Comparison of ENCODE assay signal across 19 cellular contexts in the genomic region with DNA sequence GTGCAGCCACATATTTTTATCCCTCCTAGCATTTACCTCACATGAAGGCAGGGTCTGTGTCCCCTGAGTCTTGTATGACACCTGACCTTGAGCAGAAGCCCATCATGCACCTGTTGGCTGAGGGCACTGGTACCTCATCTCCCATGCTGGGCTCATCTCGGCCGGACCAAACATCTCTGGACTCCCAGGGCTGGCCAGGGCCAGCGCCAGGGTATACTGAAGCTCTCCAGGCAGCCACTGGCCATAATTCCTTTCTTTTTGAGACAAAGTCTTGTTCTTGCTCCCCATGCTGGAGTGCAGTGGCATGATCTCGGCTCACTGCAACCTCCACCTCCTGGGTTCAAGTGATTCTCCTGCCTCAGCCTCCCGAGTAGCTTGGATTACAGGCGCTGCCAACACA.
"Had no signal": no experiment of that assay in that cellular context is flagged by ENCODE, and none has a peak within 500 bp of the region (broad histone marks: within the 10 kb centered on the region; RNA-seq: fewer than 3 reads in every experiment).

No MANE protein-coding gene starts in this region.

- H3K36me3 Mint-ChIP-seq: type B pancreatic cell had no signal

- H3K27me3 ChIP-seq: esophagus squamous epithelium, hepatocyte had no signal

- DNase-seq: activated CD4-positive, alpha-beta T cell treated with anti-CD3 and anti-CD28 coated beads, Interleukin-2, amount 10 ng/mL, durations not matched to agents 7 days and 5 days; activated CD8-positive, alpha-beta memory T cell treated with anti-CD3 and anti-CD28 coated beads for 24 hours; activated CD8-positive, alpha-beta memory T cell treated with anti-CD3 and anti-CD28 coated beads, Interleukin-2, amount 50 U/mL, for 48 hours; activated effector memory CD4-positive, alpha-beta T cell treated with Interleukin-2 at 50 U/mL for 16 hours; activated T-cell treated with anti-CD3 and anti-CD28 coated beads, Interleukin-2, amount 50 U/mL, for 48 hours; effector memory CD8-positive, alpha-beta T cell; esophagus squamous epithelium; left cardiac atrium; nucleus accumbens; posterior cingulate gyrus; stimulated activated CD8-positive, alpha-beta memory T cell treated with anti-CD3 and anti-CD28 coated beads, Interleukin-4, amount 100 ng/mL, for 48 hours; stimulated activated naive CD8-positive, alpha-beta T cell treated with anti-CD3 and anti-CD28 coated beads, Interleukin-15, Interleukin-2, amounts not matched to agents 100 U/mL and 50 U/mL, for 24 hours; T-helper 1 cell had no signal

- H3K9me3 Mint-ChIP-seq: natural killer cell treated with Interleukin-12 subunit alpha and Interleukin-12 subunit beta and Interleukin-15 and Interleukin-18, amount 100 ng/mL, for 72 hours; type B pancreatic cell had no signal

- H3K4me3 Mint-ChIP-seq: activated CD4-positive, alpha-beta T cell treated with anti-CD3 and anti-CD28 coated beads, Interleukin-2, amount 10 ng/mL, durations not matched to agents 7 days and 5 days; activated naive CD4-positive, alpha-beta T cell treated with anti-CD3 and anti-CD28 coated beads, Interleukin-2, amount 50 U/mL, for 24 hours; effector memory CD8-positive, alpha-beta T cell; natural killer cell treated with Interleukin-12 subunit alpha and Interleukin-12 subunit beta and Interleukin-15 and Interleukin-18, amount 100 ng/mL, for 72 hours; type B pancreatic cell had no signal

- H3K27ac Mint-ChIP-seq: activated CD4-positive, alpha-beta T cell treated with anti-CD3 and anti-CD28 coated beads, Interleukin-2, amount 10 ng/mL, durations not matched to agents 7 days and 5 days; activated naive CD4-positive, alpha-beta T cell treated with anti-CD3 and anti-CD28 coated beads, Interleukin-2, amount 50 U/mL, for 24 hours; effector memory CD8-positive, alpha-beta T cell; type B pancreatic cell had no signal

- H3K4me3 ChIP-seq: esophagus squamous epithelium, hepatocyte had no signal

- H3K27me3 Mint-ChIP-seq: activated CD4-positive, alpha-beta T cell treated with anti-CD3 and anti-CD28 coated beads, Interleukin-2, amount 10 ng/mL, durations not matched to agents 7 days and 5 days; activated naive CD4-positive, alpha-beta T cell treated with anti-CD3 and anti-CD28 coated beads, Interleukin-2, amount 50 U/mL, for 24 hours; effector memory CD8-positive, alpha-beta T cell; natural killer cell treated with Interleukin-12 subunit alpha and Interleukin-12 subunit beta and Interleukin-15 and Interleukin-18, amount 100 ng/mL, for 72 hours; type B pancreatic cell had no signal

- ATAC-seq: activated CD4-positive, CD25-positive, alpha-beta regulatory T cell treated with anti-CD3 and anti-CD28 coated beads, Interleukin-2, amount 50 U/mL, for 24 hours; effector memory CD8-positive, alpha-beta T cell; left cardiac atrium; natural killer cell treated with Interleukin-12 subunit alpha and Interleukin-12 subunit beta and Interleukin-15 and Interleukin-18, amount 100 ng/mL, for 72 hours; SK-N-SH treated with all-trans-retinoic acid at 6 μM for 48 hours; stimulated activated naive CD8-positive, alpha-beta T cell treated with anti-CD3 and anti-CD28 coated beads, Interleukin-15, Interleukin-2, amounts not matched to agents 100 U/mL and 50 U/mL, for 24 hours had no signal

- H3K27ac ChIP-seq: esophagus squamous epithelium, hepatocyte had no signal

- H3K36me3 ChIP-seq: esophagus squamous epithelium had no signal
